8 cellular contexts compared by ENCODE assay signal in the genomic region with DNA sequence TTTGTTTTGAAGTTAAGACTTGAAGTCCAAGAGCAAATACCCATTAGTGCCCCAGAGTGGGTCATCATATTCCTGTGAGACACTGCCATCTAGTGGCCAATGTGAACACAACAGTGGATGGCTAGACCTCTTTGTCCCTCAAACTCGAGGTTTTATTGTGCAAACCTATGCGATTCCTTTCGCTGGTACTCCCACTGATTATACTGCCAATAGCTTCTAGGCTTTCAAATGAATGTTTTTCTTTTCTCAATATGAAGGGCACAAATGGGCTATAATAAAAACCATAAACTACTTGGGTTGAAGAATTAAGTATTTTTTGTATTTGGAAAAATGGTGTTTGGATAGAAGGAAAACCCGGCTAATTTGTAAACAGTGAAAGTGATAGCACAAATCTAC.
DNase-seq lines count a peak whose midpoint lies in the region; ATAC-seq and TF ChIP-seq lines count a peak whose summit lies in the region.

No MANE protein-coding gene starts in this region.

- TF ChIP-seq EP300 in tibial nerve (IDR thresholded peaks at IDR 0.05) = no peak

- H3K4me3 ChIP-seq in fibroblast of villous mesenchyme (ENCODE audit: low read depth, low read length) = no peak overlapping the region
- H3K4me3 ChIP-seq in tibial nerve = no peak overlapping the region

- H3K27ac ChIP-seq in tibial nerve = no peak overlapping the region

- ATAC-seq in GM21619 (IDR thresholded peaks at IDR 0.05; ENCODE audit: unreplicated experiment) = peak; percentile 83
- ATAC-seq in omental fat pad (ENCODE audit: low FRiP score) = peak; percentile 88

- H3K27me3 ChIP-seq in tibial nerve = no peaks in the 10 kb centered on the region

- TF ChIP-seq POLR2A in tibial nerve (IDR thresholded peaks at IDR 0.05) = no peak

- no peaks in the 10 kb centered on the region for H3K9me3 ChIP-seq in tibial nerve

- 23 to 24% methylated on average over 4 of the region's 4 CpGs for WGBS in tibial nerve, 2 donors

- DNase-seq in DMS79 (lab: John Stamatoyannopoulos, UW) (peak; percentile 45), RPMI7951 (ENCODE audit: low read depth) (peak; percentile 76), fibroblast of villous mesenchyme (ENCODE audit: low read depth) (peak; percentile 84), omental fat pad (ENCODE audit: low spot score) (peak; percentile 73), tibial nerve (ENCODE audit: low spot score in 2 of 2) (peak; percentile 55 to 88)
- peak; percentile 23 to 44 for DNase-seq in activated T-helper 1 cell treated with anti-CD3 and anti-CD28 coated beads, Interleukin-2, amount 50 U/mL, for 16 hours (ENCODE audit: low read depth in 1 of 2, low spot score in 1 of 2)

- H3K36me3 ChIP-seq in tibial nerve = no peaks in the 10 kb centered on the region

- no peaks in the 10 kb centered on the region for H3K4me1 ChIP-seq in tibial nerve

- TF ChIP-seq CTCF in LNCAP (IDR thresholded peaks at IDR 0.05) (peak; percentile 94), fibroblast of villous mesenchyme (IDR thresholded peaks at IDR 0.05; ENCODE audit: insufficient read depth, low read depth, low read length) (peak; percentile 93), omental fat pad (IDR thresholded peaks at IDR 0.05) (peak in 1 of 3 donors; percentile 34), tibial nerve (IDR thresholded peaks at IDR 0.05) (peak; percentile 71 to 89 (median 79))

Comparison
In these comparisons a context has a peak if more than half of its experiments do, and no peak if none do; other contexts are left out.
1. DNase-seq: peak in every context shown above with its lines; median percentile 84 in fibroblast of villous mesenchyme; 76 in RPMI7951; 73 in omental fat pad; 72 in tibial nerve; 45 in DMS79; 34 in activated T-helper 1 cell treated with anti-CD3 and anti-CD28 coated beads, Interleukin-2, amount 50 U/mL, for 16 hours.